In genomic region chr9:127389391-127390242, GRCh38 we compare ENCODE assay signal across 27 cellular contexts. TPM values are rescaled to one million over a fixed set of nuclear protein-coding genes. Genes with fewer than 3 reads are reported as not detected.
A peak's percentile ranks its signal among the peaks of the same experiment; 100 is the strongest.
DNase-seq lines count a peak whose midpoint lies in the region; ATAC-seq, FAIRE-seq and TF ChIP-seq lines count a peak whose summit lies in the region.
"Had no signal": no experiment of that assay in that cellular context is flagged by ENCODE, and none has a peak within 500 bp of the region (broad histone marks: within the 10 kb centered on the region; RNA-seq: fewer than 3 reads in every experiment).

No MANE protein-coding gene starts in this region.

- peak; percentile 6 for FAIRE-seq in H54 (lab: Jason Lieb, UNC)
- FAIRE-seq: GM19239, H1 had no signal

- no peak for TF ChIP-seq CTCF in Panc1 (IDR thresholded peaks at IDR 0.05)
- no peak for TF ChIP-seq CTCF in endodermal cell (conservative IDR thresholded peaks at IDR 0.05)
- TF ChIP-seq CTCF in osteoblast (IDR thresholded peaks at IDR 0.05; ENCODE audit: extremely low read depth, low read depth, low read length): no peak

- no peak overlapping the region for H3K4me3 ChIP-seq in Panc1 (ENCODE audit: low read depth in 2 of 2, low read length in 2 of 2)
- no peak overlapping the region for H3K4me3 ChIP-seq in endodermal cell (ENCODE audit: low read length)
- no peak overlapping the region for H3K4me3 ChIP-seq in osteoblast (ENCODE audit: insufficient read depth, low read length)
- H3K4me3 ChIP-seq: cardiac muscle cell, lower lobe of right lung, ovary, right atrium auricular region, testis had no signal

- H3K27me3 Mint-ChIP-seq in endodermal cell (ENCODE audit: insufficient read depth): peaks cover 6% of the 10 kb centered on the region

- in situ Hi-C loops in Panc1 (cut with HindIII; ENCODE audit: low pct_unique_long_range_greater_than_20kb, low sequenced_read_pairs): no loop called here

- no peak overlapping the region for H3K27ac Mint-ChIP-seq in endodermal cell

- H3K27me3 ChIP-seq in Panc1 (ENCODE audit: control insufficient read depth, insufficient read depth, low read length): no peaks in the 10 kb centered on the region
- H3K27me3 ChIP-seq in endodermal cell (ENCODE audit: control insufficient read depth, insufficient read depth, low read length, poor library complexity, severe bottlenecking): no peaks in the 10 kb centered on the region
- H3K27me3 ChIP-seq in osteoblast (ENCODE audit: insufficient read depth, low read length): peaks cover 40% of the 10 kb centered on the region
- H3K27me3 ChIP-seq: cardiac muscle cell, foreskin keratinocyte, ovary, right atrium auricular region, testis had no signal

- H3K4me1 ChIP-seq in Panc1 (ENCODE audit: control insufficient read depth, insufficient read depth, low read length) (peaks cover 35% of the 10 kb centered on the region), endodermal cell (ENCODE audit: control insufficient read depth, insufficient read depth, low read length) (peaks cover 9% of the 10 kb centered on the region), osteoblast (ENCODE audit: insufficient read depth, low read length) (peaks cover 11% of the 10 kb centered on the region)
- H3K4me1 ChIP-seq: right atrium auricular region, testis had no signal

- no peak overlapping the region for H3K9ac ChIP-seq in endodermal cell (ENCODE audit: extremely low read depth, low read length, poor library complexity, severe bottlenecking)

- WGBS in endodermal cell (ENCODE audit: insufficient coverage in 1 of 2, insufficient read length in 1 of 2), 2 experiments: 92% methylated on average over 3 to 4 of the region's 4 CpGs

- H3K4me2 ChIP-seq in osteoblast (ENCODE audit: insufficient read depth, low read length): no peak overlapping the region

- no peak for TF ChIP-seq POLR2A in H54 (IDR thresholded peaks at IDR 0.05; ENCODE audit: low read depth, low read length)

- no peaks in the 10 kb centered on the region for H3K36me3 Mint-ChIP-seq in endodermal cell (ENCODE audit: low read depth)
- H3K36me3 Mint-ChIP-seq: CD8-positive, alpha-beta T cell had no signal

- no peaks in the 10 kb centered on the region for H4K20me1 ChIP-seq in osteoblast (ENCODE audit: insufficient read depth, low read length)

- H3K27ac ChIP-seq in Panc1 (ENCODE audit: low read length) (peak overlapping the region; percentile 93), endodermal cell (ENCODE audit: low read depth, low read length) (peak overlapping the region; percentile 95), osteoblast (ENCODE audit: low read depth, low read length) (no peak overlapping the region)
- H3K27ac ChIP-seq: lower lobe of right lung, ovary had no signal

- peaks cover 23% of the 10 kb centered on the region for H3K4me1 Mint-ChIP-seq in endodermal cell

- H3K79me2 ChIP-seq in osteoblast (ENCODE audit: insufficient read depth, low read length): no peaks in the 10 kb centered on the region

- no TSS peak for BruUV-seq in Panc1 (replicated peaks; lab: Mats Ljungman, UMichigan)

- no peaks in the 10 kb centered on the region for H3K36me3 ChIP-seq in Panc1 (ENCODE audit: control insufficient read depth, insufficient read depth, low read length)
- H3K36me3 ChIP-seq in endodermal cell (ENCODE audit: control insufficient read depth, insufficient read depth, low read length): no peaks in the 10 kb centered on the region
- no peaks in the 10 kb centered on the region for H3K36me3 ChIP-seq in osteoblast (ENCODE audit: insufficient read depth, low read length)
- H3K36me3 ChIP-seq: cardiac muscle cell, lower lobe of right lung, ovary had no signal

- no peaks in the 10 kb centered on the region for H3K9me3 Mint-ChIP-seq in endodermal cell
- H3K9me3 Mint-ChIP-seq: CD8-positive, alpha-beta T cell had no signal

- POLR2A ChIA-PET in Panc1 (lab: Charles Lee): no interaction called here

- no peak overlapping the region for H2AFZ ChIP-seq in osteoblast (ENCODE audit: low read length)

- H3K4me3 Mint-ChIP-seq in endodermal cell: no peak overlapping the region

- no peak for ATAC-seq in Panc1
- ATAC-seq: CD8-positive, alpha-beta T cell; foreskin keratinocyte; lower lobe of right lung had no signal

- intact Hi-C loops in Panc1 (cut with micrococcal nuclease; ENCODE audit: unreplicated experiment): no loop called here

- CTCF ChIA-PET in Panc1 (lab: Charles Lee): no interaction called here

- H3K9me3 ChIP-seq in Panc1 (ENCODE audit: control insufficient read depth, insufficient read depth, low read depth, low read length): no peaks in the 10 kb centered on the region
- H3K9me3 ChIP-seq in endodermal cell (ENCODE audit: control insufficient read depth, low read length): no peaks in the 10 kb centered on the region
- H3K9me3 ChIP-seq in osteoblast (ENCODE audit: low read depth, low read length): no peaks in the 10 kb centered on the region
- H3K9me3 ChIP-seq: lower lobe of right lung, ovary, right atrium auricular region, testis had no signal

- DNase-seq in H54 (ENCODE audit: insufficient read length, low spot score): no peak
- DNase-seq in Panc1 (ENCODE audit: low read depth, low spot score): no peak
- no peak for DNase-seq in endodermal cell
- DNase-seq in osteoblast (ENCODE audit: insufficient read length, low spot score, missing footprints): peak; percentile 25
- DNase-seq in NOMO-1 treated with dmso at 0.1 percent for 144 hours (lab: John Stamatoyannopoulos, UW; ENCODE audit: unreplicated experiment): no peak
- DNase-seq in NCI-H2171 treated with DMSO at 0.1 percent for 48 hours (lab: John Stamatoyannopoulos, UW): no peak
- no peak for DNase-seq in NCI-H1417 (lab: John Stamatoyannopoulos, UW)
- no peak for DNase-seq in NCI-H510A treated with DMSO at 0.1 percent for 48 hours (lab: John Stamatoyannopoulos, UW)
- DNase-seq: activated CD4-positive, alpha-beta T cell treated with anti-CD3 and anti-CD28 coated beads for 48 hours; activated gamma-delta T cell; CD8-positive, alpha-beta T cell; erythroblast; foreskin keratinocyte; GF-D8; hippocampal formation; lower lobe of right lung; NCI-H1417 treated with DMSO at 0.1 percent for 48 hours; NCI-H526; ovary; Right ventricle myocardium superior; stimulated activated CD4-positive, alpha-beta T cell treated with anti-CD3 and anti-CD28 coated beads, Interleukin-15, amount 100 ng/mL, for 24 hours; T-helper 1 cell; testis had no signal

RNA-seq across cellular contexts. Expression of gene SLC2A8, which starts 7.4 kb away (rescaled TPM):
- 55.7 TPM for total RNA-seq in Panc1 (2021; ENCODE audit: unreplicated experiment)
- polyA plus RNA-seq in Panc1 (2012; ENCODE audit: insufficient read length): 38.1 TPM
- 10 to 100 TPM; 33.6 to 40.3 TPM for total RNA-seq in endodermal cell
- 21.9 TPM for polyA plus RNA-seq in endodermal cell (2013, experiment 1 of 2)
- 22.1 TPM for polyA plus RNA-seq in endodermal cell (2013, experiment 2 of 2)
- total RNA-seq in osteoblast: 5.4 and 6.8 TPM in 2 replicates

RNA-seq across cellular contexts. Expression of gene ZNF79, which starts 34.6 kb away (rescaled TPM):
- total RNA-seq in Panc1 (2021; ENCODE audit: unreplicated experiment): 5.4 TPM
- 3.5 TPM for polyA plus RNA-seq in Panc1 (2012; ENCODE audit: insufficient read length)
- total RNA-seq in endodermal cell: 1 to 10 TPM; 7.4 to 9.1 TPM
- 8.0 TPM for polyA plus RNA-seq in endodermal cell (2013, experiment 1 of 2)
- 7.7 TPM for polyA plus RNA-seq in endodermal cell (2013, experiment 2 of 2)
- total RNA-seq in osteoblast: 11.9 and 13.3 TPM in 2 replicates
